In genomic region chr16:8774208-8774607, GRCh38 we compare ENCODE assay signal across 8 cellular contexts.
"Had no signal": no experiment of that assay in that cellular context is flagged by ENCODE, and none has a peak within 500 bp of the region (broad histone marks: within the 10 kb centered on the region; RNA-seq: fewer than 3 reads in every experiment).

No MANE protein-coding gene starts in this region.

- H3K4me3 ChIP-seq: GM23338, K562 had no signal

- H3K27ac ChIP-seq: HL-60 had no signal

- H2AFZ ChIP-seq: GM23338 had no signal

- H3K4me2 ChIP-seq: GM23338 had no signal

- DNase-seq: H9, HCEC 1CT, IMR-90 had no signal

- FAIRE-seq: H1, H54, K562 had no signal

- ATAC-seq: GM23338, K562 had no signal
